ENCODE assay signal across 16 cellular contexts in genomic region chrX:9614016-9614415, GRCh38.
DNase-seq lines count a peak whose midpoint lies in the region; TF ChIP-seq lines count a peak whose summit lies in the region.
"Had no signal": no experiment of that assay in that cellular context is flagged by ENCODE, and none has a peak within 500 bp of the region (broad histone marks: within the 10 kb centered on the region; RNA-seq: fewer than 3 reads in every experiment).

No MANE protein-coding gene starts in this region.

- H2BK120ac ChIP-seq in mesendoderm (ENCODE audit: low read depth, low read length), result no peak overlapping the region

- WGBS in mesendoderm (ENCODE audit: extremely low coverage, insufficient coverage, low lambda C conversion rate), result no CpG with 5 or more reads among the region's 1 CpG

- H3K36me3 ChIP-seq in MG63 (no peaks in the 10 kb centered on the region), mesendoderm (ENCODE audit: control insufficient read depth, insufficient read depth, low read length) (no peaks in the 10 kb centered on the region)
- H3K36me3 ChIP-seq: prostate gland had no signal

- DNase-seq in EL (peak; percentile 74), MG63 (peak; percentile 41), epithelial cell of esophagus (ENCODE audit: low read depth) (peak; percentile 35), non-pigmented ciliary epithelial cell (ENCODE audit: low read depth) (peak; percentile 60), LoVo (ENCODE audit: low spot score) (no peak), UCSD-AML1 (lab: John Stamatoyannopoulos, UW; ENCODE audit: unreplicated experiment) (no peak), HuH-7.5 (ENCODE audit: low spot score) (no peak), mesendoderm (no peak)
- DNase-seq: C1 segment of cervical spinal cord, glutamatergic neuron, immature natural killer cell, NCI-H187, NCI-H510A, SHP77 had no signal

- no peaks in the 10 kb centered on the region for H3K79me1 ChIP-seq in mesendoderm (ENCODE audit: low read length)

- H3K18ac ChIP-seq in mesendoderm (ENCODE audit: low read length), result no peak overlapping the region

- no peaks in the 10 kb centered on the region for H3K9me3 ChIP-seq in MG63
- H3K9me3 ChIP-seq: prostate gland had no signal

- no peak overlapping the region for H4K8ac ChIP-seq in mesendoderm (ENCODE audit: low read depth, low read length)

- no peak overlapping the region for H2BK5ac ChIP-seq in mesendoderm (ENCODE audit: low read length)

- H3K27ac ChIP-seq in mesendoderm (ENCODE audit: low read depth, low read length), result no peak overlapping the region
- H3K27ac ChIP-seq: prostate gland had no signal

- H3K4me3 ChIP-seq in MG63, result no peak overlapping the region
- no peak overlapping the region for H3K4me3 ChIP-seq in epithelial cell of esophagus (ENCODE audit: low read length)
- H3K4me3 ChIP-seq in mesendoderm (ENCODE audit: low read length), result no peak overlapping the region
- H3K4me3 ChIP-seq: lung, prostate gland had no signal

- H3K27me3 ChIP-seq in MG63 (no peaks in the 10 kb centered on the region), mesendoderm (ENCODE audit: insufficient read depth, low read length, poor library complexity) (no peaks in the 10 kb centered on the region)

- no peak overlapping the region for H2AK5ac ChIP-seq in mesendoderm (ENCODE audit: low read length)

- H3K4me2 ChIP-seq in mesendoderm (ENCODE audit: low read length), result no peak overlapping the region

- H3K9ac ChIP-seq in mesendoderm (ENCODE audit: low read length), result no peak overlapping the region

- no peak overlapping the region for H2BK15ac ChIP-seq in mesendoderm (replicated peaks; ENCODE audit: low read depth)

- no peak for TF ChIP-seq CTCF in epithelial cell of esophagus (IDR thresholded peaks at IDR 0.05; ENCODE audit: insufficient read depth, low read depth, low read length, missing control alignments)

- no peak overlapping the region for H3K23ac ChIP-seq in mesendoderm (ENCODE audit: low read length)

- no peaks in the 10 kb centered on the region for H3K79me2 ChIP-seq in mesendoderm (ENCODE audit: control insufficient read depth, insufficient read depth, low read length)

- no peak overlapping the region for H3K56ac ChIP-seq in mesendoderm (ENCODE audit: low read length)

- no peak overlapping the region for H3K4ac ChIP-seq in mesendoderm (ENCODE audit: low read depth, low read length)

- H4K5ac ChIP-seq in mesendoderm (ENCODE audit: low read length), result no peak overlapping the region

- H3K4me1 ChIP-seq in mesendoderm (ENCODE audit: control insufficient read depth, low read depth, low read length), result no peaks in the 10 kb centered on the region
- H3K4me1 ChIP-seq: prostate gland had no signal

Comparison
In these comparisons a context has a peak if more than half of its experiments do, and no peak if none do; other contexts are left out.
1. DNase-seq: peak in EL (single experiment), MG63 (single experiment), epithelial cell of esophagus (single experiment) and non-pigmented ciliary epithelial cell (single experiment); none in LoVo (single experiment), UCSD-AML1 (single experiment), HuH-7.5 (single experiment) and mesendoderm (single experiment).